In the genomic region with DNA sequence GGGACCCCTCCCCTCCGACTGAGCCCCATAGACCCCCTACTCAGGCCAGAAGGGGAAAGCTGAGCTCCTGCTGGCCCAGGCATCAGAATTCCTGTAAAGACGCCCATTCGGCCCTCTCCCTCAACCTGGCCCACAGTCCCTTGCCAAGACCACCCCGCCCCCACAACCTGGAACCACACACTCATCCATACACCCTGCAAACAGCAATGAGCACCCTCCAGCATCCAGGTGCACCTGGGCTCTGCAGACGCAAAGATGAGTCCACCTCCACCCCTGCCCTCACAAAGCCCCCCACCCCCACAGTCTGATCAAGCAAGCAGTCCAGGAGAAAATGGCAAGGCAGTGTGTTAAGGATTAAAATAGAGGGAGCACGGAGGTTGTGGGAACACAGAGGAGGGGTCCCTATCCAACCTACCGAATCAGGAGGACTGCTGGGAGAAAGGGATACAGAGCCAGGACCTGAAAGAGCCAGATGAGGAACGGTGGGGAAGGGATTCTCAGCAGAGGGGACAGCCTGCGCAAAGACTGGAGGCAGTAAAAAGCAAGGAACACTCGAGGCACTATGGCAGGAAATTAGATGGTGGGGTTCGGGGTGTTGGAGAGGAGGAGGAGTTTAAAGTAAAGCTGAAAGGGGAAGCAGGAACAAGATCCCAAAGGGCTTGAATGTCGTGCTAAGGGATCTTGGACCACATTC, we compare ENCODE assay signal across 7 cellular contexts.
DNase-seq lines count a peak whose midpoint lies in the region; ATAC-seq, FAIRE-seq and TF ChIP-seq lines count a peak whose summit lies in the region.

No MANE protein-coding gene starts in this region.

- no peaks in the 10 kb centered on the region for H3K27me3 ChIP-seq in WERI-Rb-1 (ENCODE audit: insufficient read depth, low read depth, severe bottlenecking)
- no peaks in the 10 kb centered on the region for H3K27me3 ChIP-seq in stomach smooth muscle (ENCODE audit: control insufficient read depth in 1 of 2, insufficient read depth in 2 of 2, low read length in 2 of 2)

- peak overlapping the region; percentile 62 to 77 for H3K9ac ChIP-seq in stomach smooth muscle (ENCODE audit: low read length in 2 of 2)

- ATAC-seq in HG02642 (IDR thresholded peaks at IDR 0.05; ENCODE audit: poor library complexity, unreplicated experiment) (peak; percentile 16), GM21367 (IDR thresholded peaks at IDR 0.05; ENCODE audit: unreplicated experiment) (no peak), HG02588 (IDR thresholded peaks at IDR 0.05; ENCODE audit: unreplicated experiment) (no peak)

- peaks cover 49% of the 10 kb centered on the region for H3K4me1 ChIP-seq in stomach smooth muscle (ENCODE audit: control insufficient read depth, insufficient read depth, low read length)

- FAIRE-seq in D721Med (lab: Jason Lieb, UNC) = no peak

- H3K9me3 ChIP-seq in WERI-Rb-1 (ENCODE audit: severe bottlenecking) (no peaks in the 10 kb centered on the region), stomach smooth muscle (ENCODE audit: control insufficient read depth in 2 of 2, low read length in 2 of 2) (peaks cover 0 to 1% of the 10 kb centered on the region in 2 donors)

- no peak for DNase-seq in WERI-Rb-1
- DNase-seq in D721Med (ENCODE audit: insufficient read length, low spot score) = no peak

- H3K4me3 ChIP-seq in WERI-Rb-1 (ENCODE audit: low read depth, low read length) = peak overlapping the region; percentile 42
- peak overlapping the region; percentile 30 for H3K4me3 ChIP-seq in iPS-11a (ENCODE audit: low read depth, low read length)
- peak overlapping the region; percentile 54 to 80 for H3K4me3 ChIP-seq in stomach smooth muscle (ENCODE audit: low read length in 2 of 2)

- H3K36me3 ChIP-seq in WERI-Rb-1 (no peaks in the 10 kb centered on the region), stomach smooth muscle (ENCODE audit: control insufficient read depth in 2 of 2, insufficient read depth in 2 of 2, low read length in 2 of 2) (no peaks in the 10 kb centered on the region)

- no peak for TF ChIP-seq CTCF in WERI-Rb-1 (IDR thresholded peaks at IDR 0.05; ENCODE audit: low read depth, low read length)
- TF ChIP-seq CTCF in D721Med (IDR thresholded peaks at IDR 0.05; ENCODE audit: insufficient read depth, missing control alignments) = no peak

- H3K27ac ChIP-seq in WERI-Rb-1 = no peak overlapping the region
- H3K27ac ChIP-seq in stomach smooth muscle (ENCODE audit: low read length) = peak overlapping the region; percentile 98
